ENCODE assay signal across 28 cellular contexts in the genomic region with DNA sequence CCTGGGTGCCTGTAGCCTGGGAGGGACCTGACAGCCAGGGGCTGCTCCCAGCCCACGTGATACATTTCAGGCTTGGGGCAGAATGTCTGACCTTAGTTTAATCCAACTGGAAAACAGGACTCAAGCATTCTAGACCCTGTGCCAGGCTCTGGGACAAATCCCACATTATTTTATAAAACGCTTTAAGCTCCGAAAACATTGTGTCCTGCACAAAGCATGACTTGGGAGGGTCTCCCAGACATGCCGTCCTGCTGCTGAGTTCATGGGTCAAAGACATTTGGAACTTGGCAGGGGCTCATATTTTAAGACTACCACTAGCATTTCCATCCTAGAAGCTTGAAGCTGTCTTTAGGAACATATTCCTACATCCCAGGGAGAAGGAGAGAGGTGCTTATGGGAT. TPM values are rescaled to one million over a fixed set of nuclear protein-coding genes. Genes with fewer than 3 reads are reported as not detected.
DNase-seq lines count a peak whose midpoint lies in the region; ATAC-seq, FAIRE-seq and TF ChIP-seq lines count a peak whose summit lies in the region.
"Had no signal": no experiment of that assay in that cellular context is flagged by ENCODE, and none has a peak within 500 bp of the region (broad histone marks: within the 10 kb centered on the region; RNA-seq: fewer than 3 reads in every experiment).

No MANE protein-coding gene starts in this region.

- H4K20me1 ChIP-seq in BLaER1 treated with 17β-estradiol and CSF1 and Interleukin-3, amounts not matched to agents 10 nM and 100 nM: peaks cover 0 to 64% (median 23%) of the 10 kb centered on the region in 11 experiments; a peak in 8 of 22 replicates

- no peak for TF ChIP-seq CTCF in BE2C (IDR thresholded peaks at IDR 0.05; ENCODE audit: low read depth, low read length)

- H3K9me3 Mint-ChIP-seq in central memory CD8-positive, alpha-beta T cell: no peaks in the 10 kb centered on the region
- H3K9me3 Mint-ChIP-seq: activated T-helper 1 cell treated with anti-CD3 and anti-CD28 coated beads, Interleukin-12 subunit alpha, Interleukin-12 subunit beta, Interleukin-2, Interleukin-4 antibody, amounts not matched to agents 30 ng/mL and 10 ng/mL and 1 ng/mL, durations not matched to agents 14 hours and 24 hours and 36 hours; IgD-negative memory B cell had no signal

- intact Hi-C loops in sciatic nerve (cut with DNase I): no loop called here

- FAIRE-seq in GM19239 (lab: Jason Lieb, UNC): no peak
- FAIRE-seq: endothelial cell of umbilical vein, GM12878, pancreas had no signal

- 0 out of 22 replicates have a peak overlapping the region, but pooled peaks of 1 of the 11 experiments have one; percentile 23 for H3K9ac ChIP-seq in BLaER1 treated with 17β-estradiol and CSF1 and Interleukin-3, amounts not matched to agents 10 nM and 100 nM

- DNase-seq in BE2C (peak; percentile 49), sciatic nerve (ENCODE audit: low spot score) (no peak), D341Med (ENCODE audit: low spot score) (no peak), UCSD-AML1 (lab: John Stamatoyannopoulos, UW; ENCODE audit: unreplicated experiment) (no peak), GM19239 (ENCODE audit: insufficient read length, low spot score) (no peak)
- no peak for DNase-seq in central memory CD8-positive, alpha-beta T cell (ENCODE audit: low spot score in 2 of 2)
- DNase-seq: activated naive CD4-positive, alpha-beta T cell treated with Interleukin-2 at 50 U/mL for 16 hours; amniotic stem cell; C1 segment of cervical spinal cord; cerebellar nuclear complex; gastrocnemius medialis; mammary epithelial cell; mucosa of descending colon; MV-4-11; NCI-H146; NCI-H446 treated with DMSO at 0.1 percent for 48 hours; pancreas; stimulated activated naive CD4-positive, alpha-beta T cell treated with Interleukin-2 at 50 U/mL for 16 hours had no signal

- H3K36me3 Mint-ChIP-seq in central memory CD8-positive, alpha-beta T cell (ENCODE audit: insufficient read depth): peaks cover 7% of the 10 kb centered on the region

- H3K27ac Mint-ChIP-seq in central memory CD8-positive, alpha-beta T cell (ENCODE audit: low read depth): peak overlapping the region; percentile 91
- H3K27ac Mint-ChIP-seq: activated T-helper 1 cell treated with anti-CD3 and anti-CD28 coated beads, Interleukin-12 subunit alpha, Interleukin-12 subunit beta, Interleukin-2, Interleukin-4 antibody, amounts not matched to agents 30 ng/mL and 10 ng/mL and 1 ng/mL, durations not matched to agents 14 hours and 24 hours and 36 hours; IgD-negative memory B cell had no signal

- no peaks in the 10 kb centered on the region for H3K27me3 ChIP-seq in BE2C
- no peaks in the 10 kb centered on the region for H3K27me3 ChIP-seq in BLaER1 treated with 17β-estradiol and CSF1 and Interleukin-3, amounts not matched to agents 10 nM and 100 nM
- H3K27me3 ChIP-seq: hepatocyte, pancreas had no signal

- peak overlapping the region in 7 of 11 experiments; percentile 24 to 85 (median 81); a peak in 9 of 22 replicates for H3K27ac ChIP-seq in BLaER1 treated with 17β-estradiol and CSF1 and Interleukin-3, amounts not matched to agents 10 nM and 100 nM
- H3K27ac ChIP-seq: gastrocnemius medialis, hepatocyte, pancreas, RWPE1, thoracic aorta had no signal

- no peak overlapping the region for H3K4me3 ChIP-seq in BE2C (ENCODE audit: low read depth, low read length)
- no peak overlapping the region for H3K4me3 ChIP-seq in BLaER1 treated with 17β-estradiol and CSF1 and Interleukin-3, amounts not matched to agents 10 nM and 100 nM
- H3K4me3 ChIP-seq: gastrocnemius medialis, GM12878, hepatocyte, mucosa of descending colon, pancreas, thoracic aorta had no signal

- H3K36me3 ChIP-seq in BE2C: no peaks in the 10 kb centered on the region
- peaks cover 0 to 70% (median 60%) of the 10 kb centered on the region in 11 experiments; a peak in 19 of 22 replicates for H3K36me3 ChIP-seq in BLaER1 treated with 17β-estradiol and CSF1 and Interleukin-3, amounts not matched to agents 10 nM and 100 nM
- H3K36me3 ChIP-seq: gastrocnemius medialis, pancreas, thoracic aorta had no signal

- H3K4me1 Mint-ChIP-seq in central memory CD8-positive, alpha-beta T cell: peaks cover 55% of the 10 kb centered on the region

- no peak for ATAC-seq in central memory CD8-positive, alpha-beta T cell (replicated peaks; ENCODE audit: extremely low read depth, poor library complexity, severe bottlenecking)
- peak; percentile 7 for ATAC-seq in sciatic nerve
- ATAC-seq: gastrocnemius medialis, GM12878, mucosa of descending colon had no signal

- H3K4me1 ChIP-seq in BE2C: peaks cover 5% of the 10 kb centered on the region; the same call in 1 of the 2 replicates
- H3K4me1 ChIP-seq in BLaER1 treated with 17β-estradiol and CSF1 and Interleukin-3, amounts not matched to agents 10 nM and 100 nM: peaks cover 48 to 75% (median 62%) of the 10 kb centered on the region in 10 experiments
- H3K4me1 ChIP-seq: pancreas had no signal

- peak overlapping the region in 9 of 11 experiments; percentile 14 to 89 (median 75); a peak in 9 of 22 replicates for H3K4me2 ChIP-seq in BLaER1 treated with 17β-estradiol and CSF1 and Interleukin-3, amounts not matched to agents 10 nM and 100 nM
- H3K4me2 ChIP-seq: hepatocyte had no signal

- H3K27me3 Mint-ChIP-seq in central memory CD8-positive, alpha-beta T cell: no peaks in the 10 kb centered on the region
- H3K27me3 Mint-ChIP-seq: brain, IgD-negative memory B cell had no signal

- H3K9me3 ChIP-seq in BE2C: no peaks in the 10 kb centered on the region
- peaks cover 0 to 30% (median 13%) of the 10 kb centered on the region in 11 experiments; a peak in 14 of 22 replicates for H3K9me3 ChIP-seq in BLaER1 treated with 17β-estradiol and CSF1 and Interleukin-3, amounts not matched to agents 10 nM and 100 nM (replicated peaks in 1 of 11)
- H3K9me3 ChIP-seq: gastrocnemius medialis, mucosa of descending colon, pancreas, thoracic aorta had no signal

- H3K4me3 Mint-ChIP-seq in central memory CD8-positive, alpha-beta T cell: no peak overlapping the region
- H3K4me3 Mint-ChIP-seq: activated T-helper 1 cell treated with anti-CD3 and anti-CD28 coated beads, Interleukin-12 subunit alpha, Interleukin-12 subunit beta, Interleukin-2, Interleukin-4 antibody, amounts not matched to agents 30 ng/mL and 10 ng/mL and 1 ng/mL, durations not matched to agents 14 hours and 24 hours and 36 hours; brain; IgD-negative memory B cell; WTC11 had no signal

RNA-seq across cellular contexts. Expression of a gene that starts 23.5 kb away (rescaled TPM):
- 0.25 TPM for polyA plus RNA-seq in BE2C (2012; ENCODE audit: insufficient read depth, insufficient read length, low read depth)
- total RNA-seq in sciatic nerve: 17.3 TPM
